Comparison of ENCODE assay signal across 20 cellular contexts in genomic region chr12:131049002-131049401, GRCh38.
"Had no signal": no experiment of that assay in that cellular context is flagged by ENCODE, and none has a peak within 500 bp of the region (broad histone marks: within the 10 kb centered on the region; RNA-seq: fewer than 3 reads in every experiment).

No MANE protein-coding gene starts in this region.

- H3K27ac ChIP-seq: body of pancreas, neural progenitor cell, ovary had no signal

- ATAC-seq: activated CD8-positive, alpha-beta memory T cell treated with anti-CD3 and anti-CD28 coated beads, Interleukin-2, amount 10 ng/mL, durations not matched to agents 7 days and 5 days; activated T-helper 17 cell treated with anti-CD3 and anti-CD28 coated beads, Interleukin-2, amount 50 U/mL, for 72 hours; body of pancreas had no signal

- H3K9me3 Mint-ChIP-seq: activated CD4-positive, alpha-beta memory T cell treated with anti-CD3 and anti-CD28 coated beads, Interleukin-2, amount 10 ng/mL, durations not matched to agents 7 days and 5 days; activated T-helper 17 cell treated with anti-CD3 and anti-CD28 coated beads, Interleukin-2, amount 50 U/mL, for 72 hours had no signal

- H3K4me1 Mint-ChIP-seq: activated CD4-positive, alpha-beta memory T cell treated with anti-CD3 and anti-CD28 coated beads, Interleukin-2, amount 10 ng/mL, durations not matched to agents 7 days and 5 days; activated CD8-positive, alpha-beta memory T cell treated with anti-CD3 and anti-CD28 coated beads, Interleukin-2, amount 10 ng/mL, durations not matched to agents 7 days and 5 days; activated T-helper 17 cell treated with anti-CD3 and anti-CD28 coated beads, Interleukin-2, amount 50 U/mL, for 72 hours had no signal

- DNase-seq: activated CD4-positive, alpha-beta memory T cell treated with anti-CD3 and anti-CD28 coated beads, Interleukin-2, amount 10 ng/mL, durations not matched to agents 7 days and 5 days; activated CD4-positive, alpha-beta T cell treated with anti-CD3 and anti-CD28 coated beads for 48 hours; activated CD4-positive, CD25-positive, alpha-beta regulatory T cell; activated CD8-positive, alpha-beta memory T cell treated with anti-CD3 and anti-CD28 coated beads, Interleukin-2, amount 10 ng/mL, durations not matched to agents 7 days and 5 days; activated naive CD4-positive, alpha-beta T cell; body of pancreas; caudate nucleus; hippocampal formation; islet precursor cell; stimulated activated CD4-positive, alpha-beta T cell treated with anti-CD3 and anti-CD28 coated beads, Interleukin-12 subunit alpha, Interleukin-12 subunit beta, amount 100 ng/mL, for 4 hours; stimulated activated CD4-positive, alpha-beta T cell treated with anti-CD3 and anti-CD28 coated beads, Interleukin-1b, Interleukin-23, amount 100 ng/mL, for 48 hours; stimulated activated CD8-positive, alpha-beta memory T cell treated with anti-CD3 and anti-CD28 coated beads, Interleukin-4, amount 100 ng/mL, for 48 hours; stimulated activated naive CD4-positive, alpha-beta T cell treated with Interleukin-2 at 50 U/mL for 16 hours; T1000 had no signal

- H3K36me3 Mint-ChIP-seq: activated CD8-positive, alpha-beta memory T cell treated with anti-CD3 and anti-CD28 coated beads, Interleukin-2, amount 10 ng/mL, durations not matched to agents 7 days and 5 days; memory B cell; neural progenitor cell had no signal

- H3K4me2 ChIP-seq: neural progenitor cell had no signal

- H3K36me3 ChIP-seq: neural progenitor cell, ovary had no signal

- H3K4me1 ChIP-seq: body of pancreas, neural progenitor cell had no signal

- H3K4me3 ChIP-seq: body of pancreas, dorsolateral prefrontal cortex, neural progenitor cell, ovary, upper lobe of left lung had no signal

- H3K9me3 ChIP-seq: body of pancreas, ovary, upper lobe of left lung had no signal

- H3K27me3 ChIP-seq: body of pancreas, dorsolateral prefrontal cortex, neural progenitor cell, ovary, upper lobe of left lung had no signal

- H3K4me3 Mint-ChIP-seq: activated CD4-positive, alpha-beta memory T cell treated with anti-CD3 and anti-CD28 coated beads, Interleukin-2, amount 10 ng/mL, durations not matched to agents 7 days and 5 days; activated CD8-positive, alpha-beta memory T cell treated with anti-CD3 and anti-CD28 coated beads, Interleukin-2, amount 10 ng/mL, durations not matched to agents 7 days and 5 days; activated T-helper 17 cell treated with anti-CD3 and anti-CD28 coated beads, Interleukin-2, amount 50 U/mL, for 72 hours; memory B cell; neural progenitor cell had no signal

- H3K27me3 Mint-ChIP-seq: activated CD8-positive, alpha-beta memory T cell treated with anti-CD3 and anti-CD28 coated beads, Interleukin-2, amount 10 ng/mL, durations not matched to agents 7 days and 5 days had no signal

- H3K9ac ChIP-seq: neural progenitor cell had no signal

- H2AFZ ChIP-seq: neural progenitor cell had no signal

- H3K27ac Mint-ChIP-seq: activated CD4-positive, alpha-beta memory T cell treated with anti-CD3 and anti-CD28 coated beads, Interleukin-2, amount 10 ng/mL, durations not matched to agents 7 days and 5 days; activated CD8-positive, alpha-beta memory T cell treated with anti-CD3 and anti-CD28 coated beads, Interleukin-2, amount 10 ng/mL, durations not matched to agents 7 days and 5 days; activated T-helper 17 cell treated with anti-CD3 and anti-CD28 coated beads, Interleukin-2, amount 50 U/mL, for 72 hours; memory B cell had no signal
